ENCODE assay signal across 8 cellular contexts in the genomic region with DNA sequence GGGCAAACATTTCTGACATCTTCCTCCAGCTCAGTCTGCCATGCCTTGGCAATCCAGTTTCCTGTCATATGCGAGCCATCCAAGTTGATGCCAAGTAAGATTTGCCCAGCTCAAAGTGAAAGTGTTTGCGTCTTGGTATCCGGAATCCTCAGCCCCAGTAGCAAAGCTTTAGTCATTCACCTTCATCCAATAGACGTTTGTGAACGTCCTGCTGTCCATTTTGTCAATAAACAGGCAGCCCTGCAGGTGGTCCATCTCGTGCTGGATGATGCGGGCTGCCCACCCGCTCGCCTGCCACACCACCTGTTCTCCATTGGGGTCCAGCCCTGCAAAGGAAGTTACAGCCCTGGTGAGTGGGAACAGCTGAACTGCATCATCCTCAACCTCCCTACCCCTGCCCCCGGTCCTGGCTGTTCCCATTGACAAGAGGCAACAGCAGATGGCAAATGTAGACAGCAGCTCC. TPM values are rescaled to one million over a fixed set of nuclear protein-coding genes. Genes with fewer than 3 reads are reported as not detected.
DNase-seq lines count a peak whose midpoint lies in the region; ATAC-seq and TF ChIP-seq lines count a peak whose summit lies in the region.

No MANE protein-coding gene starts in this region.

- no peak for TF ChIP-seq CTCF in AG10803 (conservative IDR thresholded peaks at IDR 0.05; ENCODE audit: low read length)
- TF ChIP-seq CTCF in lower lobe of right lung (IDR thresholded peaks at IDR 0.05) = no peak

- H3K4me3 ChIP-seq in AG10803 (ENCODE audit: low read length) (peak overlapping the region; percentile 79), lower lobe of right lung (peak overlapping the region; percentile 93)

- H3K27ac ChIP-seq in lower lobe of right lung = no peak overlapping the region

- no peaks in the 10 kb centered on the region for H3K9me3 Mint-ChIP-seq in activated naive CD8-positive, alpha-beta T cell (ENCODE audit: low read depth)

- peaks cover 46% of the 10 kb centered on the region for H3K4me1 Mint-ChIP-seq in activated naive CD8-positive, alpha-beta T cell (ENCODE audit: low read depth)

- peak; percentile 50 for DNase-seq in AG10803 (ENCODE audit: low read depth)
- DNase-seq in HPDE6-E6E7 (ENCODE audit: extremely low spot score) = peak; percentile 68
- DNase-seq in lower lobe of right lung = no peak
- DNase-seq in amniotic stem cell (lab: John Stamatoyannopoulos, UW) = no peak
- DNase-seq in mesenteric fat pad (ENCODE audit: low spot score) = no peak
- no peak for DNase-seq in left ventricle myocardium superior

- no peaks in the 10 kb centered on the region for H3K9me3 ChIP-seq in lower lobe of right lung

- no peaks in the 10 kb centered on the region for H3K27me3 ChIP-seq in lower lobe of right lung (ENCODE audit: low read depth)

- ATAC-seq in lower lobe of right lung (no peak), HG02678 (IDR thresholded peaks at IDR 0.05; ENCODE audit: unreplicated experiment) (no peak), left ventricle myocardium superior (no peak)

- intact Hi-C loops in lower lobe of right lung (cut with DNase I) = no loop called here
- intact Hi-C loops in left ventricle myocardium superior (cut with micrococcal nuclease) = no loop called here

- peak overlapping the region; percentile 87 for H3K4me3 Mint-ChIP-seq in activated naive CD8-positive, alpha-beta T cell

- no peaks in the 10 kb centered on the region for H3K27me3 Mint-ChIP-seq in activated naive CD8-positive, alpha-beta T cell

- peaks cover 77% of the 10 kb centered on the region for H3K36me3 ChIP-seq in lower lobe of right lung

- peak overlapping the region; percentile 61 for H3K27ac Mint-ChIP-seq in activated naive CD8-positive, alpha-beta T cell

- H3K4me1 ChIP-seq in lower lobe of right lung = peaks cover 40% of the 10 kb centered on the region

- peaks cover 8% of the 10 kb centered on the region for H3K36me3 Mint-ChIP-seq in activated naive CD8-positive, alpha-beta T cell

RNA-seq across cellular contexts. Expression of gene PDF, which starts 1.5 kb away (rescaled TPM):
- total RNA-seq in lower lobe of right lung = 6.3 TPM
- 14.8 TPM for total RNA-seq in mesenteric fat pad
- total RNA-seq in left ventricle myocardium superior = 7.2 TPM

RNA-seq across cellular contexts. Expression of gene COG8, which starts 10.5 kb away (rescaled TPM):
- total RNA-seq in lower lobe of right lung (31.1 TPM), mesenteric fat pad (25.0 TPM), left ventricle myocardium superior (25.9 TPM)

RNA-seq across cellular contexts. Expression of gene NIP7, which starts 10.7 kb away (rescaled TPM):
- 18.7 TPM for total RNA-seq in lower lobe of right lung
- total RNA-seq in mesenteric fat pad = 32.8 TPM
- 8.0 TPM for total RNA-seq in left ventricle myocardium superior

RNA-seq across cellular contexts. Expression of gene VPS4A, which starts 17.7 kb away (rescaled TPM):
- total RNA-seq in lower lobe of right lung = 24.5 TPM
- 36.3 TPM for total RNA-seq in mesenteric fat pad
- total RNA-seq in left ventricle myocardium superior = 30.3 TPM

RNA-seq across cellular contexts. Expression of gene TMED6, which starts 22.7 kb away (rescaled TPM):
- total RNA-seq in lower lobe of right lung = 0.77 TPM
- 1.2 TPM for total RNA-seq in mesenteric fat pad
- not detected for total RNA-seq in left ventricle myocardium superior

Comparison
In these comparisons a context has a peak if more than half of its experiments do, and no peak if none do; other contexts are left out.
1. DNase-seq: peak in AG10803 (single experiment) and HPDE6-E6E7 (single experiment); none in lower lobe of right lung (single experiment), amniotic stem cell (single experiment), mesenteric fat pad (single experiment) and left ventricle myocardium superior (single experiment).